ENCODE assay signal across 1 cellular context in genomic region chr6:15401120-15401519, GRCh38.
TF ChIP-seq lines count a peak whose summit lies in the region.

No MANE protein-coding gene starts in this region.

TF ChIP-seq in HepG2, 621 proteins besides CTCF, POLR2A, EP300 and RAD21 (continued from another document):
- TF ChIP-seq AFF4 (CRISPR knock-in tag; IDR thresholded peaks at IDR 0.05), result no peak
- no peak for TF ChIP-seq USF2 (IDR thresholded peaks at IDR 0.05; ENCODE audit: low read depth, low read length)
- TF ChIP-seq USF2 (CRISPR knock-in tag; IDR thresholded peaks at IDR 0.05; ENCODE audit: borderline replicate concordance), result no peak
- TF ChIP-seq ZKSCAN1 (IDR thresholded peaks at IDR 0.05; ENCODE audit: low read length), result no peak
- TF ChIP-seq ZNF788 (CRISPR knock-in tag; IDR thresholded peaks at IDR 0.05; ENCODE audit: borderline replicate concordance), result no peak
- no peak for TF ChIP-seq MAX (IDR thresholded peaks at IDR 0.05)
- TF ChIP-seq ZNF17 (CRISPR knock-in tag; IDR thresholded peaks at IDR 0.05), result no peak
- no peak for TF ChIP-seq TOE1 (CRISPR knock-in tag; IDR thresholded peaks at IDR 0.05)
- no peak for TF ChIP-seq ATAD3A (CRISPR knock-in tag; IDR thresholded peaks at IDR 0.05)
- no peak for TF ChIP-seq CBX5 (CRISPR knock-in tag; IDR thresholded peaks at IDR 0.05; ENCODE audit: borderline replicate concordance)
- no peak for TF ChIP-seq NCOA1 (CRISPR knock-in tag; IDR thresholded peaks at IDR 0.05)
- TF ChIP-seq ZNF737 (CRISPR knock-in tag; IDR thresholded peaks at IDR 0.05; ENCODE audit: borderline replicate concordance), result no peak
- TF ChIP-seq KIAA2018 (CRISPR knock-in tag; IDR thresholded peaks at IDR 0.05; ENCODE audit: borderline replicate concordance), result no peak
- TF ChIP-seq HINFP (CRISPR knock-in tag; IDR thresholded peaks at IDR 0.05; ENCODE audit: low read depth), result no peak
- TF ChIP-seq CREB1 (IDR thresholded peaks at IDR 0.05), result no peak
- TF ChIP-seq CREB1 (CRISPR knock-in tag; IDR thresholded peaks at IDR 0.05), result no peak
- no peak for TF ChIP-seq ZBTB37 (CRISPR knock-in tag; IDR thresholded peaks at IDR 0.05)
